28 cellular contexts compared by ENCODE assay signal in genomic region chr5:103205991-103206700, GRCh38.
"Had no signal": no experiment of that assay in that cellular context is flagged by ENCODE, and none has a peak within 500 bp of the region (broad histone marks: within the 10 kb centered on the region; RNA-seq: fewer than 3 reads in every experiment).

No MANE protein-coding gene starts in this region.

- ATAC-seq: naive thymus-derived CD8-positive, alpha-beta T cell; natural killer cell treated with Interleukin-12 subunit alpha and Interleukin-12 subunit beta and Interleukin-15 and Interleukin-18, amount 100 ng/mL, for 72 hours; pancreas; sciatic nerve had no signal

- H3K4me3 Mint-ChIP-seq: naive thymus-derived CD8-positive, alpha-beta T cell; natural killer cell treated with Interleukin-12 subunit alpha and Interleukin-12 subunit beta and Interleukin-15 and Interleukin-18, amount 100 ng/mL, for 72 hours; stimulated activated naive B cell treated with anti-CD40 and anti-IgM and Interleukin-4, amounts not matched to agents 10 μg/mL and 1 μg/mL and 100 μg/mL, for 72 hours; stimulated activated naive CD8-positive, alpha-beta T cell treated with anti-CD3 and anti-CD28 coated beads, Interleukin-15, Interleukin-2, amounts not matched to agents 100 ng/mL and 50 ng/mL, for 24 hours had no signal

- H3K4me2 ChIP-seq: smooth muscle cell had no signal

- H3K27me3 Mint-ChIP-seq: naive thymus-derived CD8-positive, alpha-beta T cell; natural killer cell treated with Interleukin-12 subunit alpha and Interleukin-12 subunit beta and Interleukin-15 and Interleukin-18, amount 100 ng/mL, for 72 hours; stimulated activated naive B cell treated with anti-CD40 and anti-IgM and Interleukin-4, amounts not matched to agents 10 μg/mL and 1 μg/mL and 100 μg/mL, for 72 hours; stimulated activated naive CD8-positive, alpha-beta T cell treated with anti-CD3 and anti-CD28 coated beads, Interleukin-15, Interleukin-2, amounts not matched to agents 100 ng/mL and 50 ng/mL, for 24 hours had no signal

- H3K36me3 ChIP-seq: pancreas, prostate gland, vagina had no signal

- H3K27ac ChIP-seq: neutrophil, pancreas, prostate gland, right atrium auricular region, skin epidermis, spleen, stomach, thoracic aorta, thyroid gland, tibial nerve, upper lobe of left lung, vagina had no signal

- H3K27ac Mint-ChIP-seq: natural killer cell treated with Interleukin-12 subunit alpha and Interleukin-12 subunit beta and Interleukin-15 and Interleukin-18, amount 100 ng/mL, for 72 hours; stimulated activated naive B cell treated with anti-CD40 and anti-IgM and Interleukin-4, amounts not matched to agents 10 μg/mL and 1 μg/mL and 100 μg/mL, for 72 hours; stimulated activated naive CD8-positive, alpha-beta T cell treated with anti-CD3 and anti-CD28 coated beads, Interleukin-15, Interleukin-2, amounts not matched to agents 100 ng/mL and 50 ng/mL, for 24 hours had no signal

- DNase-seq: naive thymus-derived CD8-positive, alpha-beta T cell; nucleus accumbens; pancreas; retina; spleen; stimulated activated CD4-positive, alpha-beta T cell treated with anti-CD3 and anti-CD28 coated beads, Interleukin-12 subunit alpha, Interleukin-12 subunit beta, amount 100 ng/mL, for 4 hours; stimulated activated CD4-positive, alpha-beta T cell treated with anti-CD3 and anti-CD28 coated beads, Interleukin-1b, Interleukin-23, amount 100 ng/mL, for 48 hours; stimulated activated CD4-positive, alpha-beta T cell treated with anti-CD3 and anti-CD28 coated beads, Interleukin-4, amount 100 ng/mL, for 1 hour; stimulated activated CD4-positive, alpha-beta T cell treated with anti-CD3 and anti-CD28 coated beads, Interleukin-4, amount 100 ng/mL, for 4 hours; stimulated activated CD8-positive, alpha-beta memory T cell treated with anti-CD3 and anti-CD28 coated beads, Interleukin-4, amount 100 ng/mL, for 48 hours; stimulated activated naive B cell treated with anti-CD40 and anti-IgM and Interleukin-4, amounts not matched to agents 10 μg/mL and 1 μg/mL and 100 μg/mL, for 72 hours; stimulated activated naive CD4-positive, alpha-beta T cell treated with Interleukin-2 at 50 U/mL for 16 hours; stomach; thyroid gland; trophoblast cell; upper lobe of left lung had no signal

- H3K9me3 ChIP-seq: neutrophil, pancreas, prostate gland, right atrium auricular region, stomach, thoracic aorta, thyroid gland, tibial nerve, upper lobe of left lung, vagina had no signal

- H3K4me1 ChIP-seq: pancreas, prostate gland, stomach, vagina had no signal

- H3K9me3 Mint-ChIP-seq: natural killer cell treated with Interleukin-12 subunit alpha and Interleukin-12 subunit beta and Interleukin-15 and Interleukin-18, amount 100 ng/mL, for 72 hours; stimulated activated naive B cell treated with anti-CD40 and anti-IgM and Interleukin-4, amounts not matched to agents 10 μg/mL and 1 μg/mL and 100 μg/mL, for 72 hours had no signal

- H3K4me3 ChIP-seq: pancreas, prostate gland, right atrium auricular region, skin epidermis, smooth muscle cell, spleen, stomach, thoracic aorta, thyroid gland, tibial nerve, upper lobe of left lung, vagina had no signal

- FAIRE-seq: pancreas, urothelium cell line had no signal

- H3K27me3 ChIP-seq: neutrophil, pancreas, right atrium auricular region, spleen, stomach, thyroid gland, tibial nerve, upper lobe of left lung, vagina had no signal
